Comparison of ENCODE assay signal across 16 cellular contexts in genomic region chr14:101719708-101720107, GRCh38. TPM values are rescaled to one million over a fixed set of nuclear protein-coding genes. Genes with fewer than 3 reads are reported as not detected.
DNase-seq lines count a peak whose midpoint lies in the region; ATAC-seq and TF ChIP-seq lines count a peak whose summit lies in the region.
"Had no signal": no experiment of that assay in that cellular context is flagged by ENCODE, and none has a peak within 500 bp of the region (broad histone marks: within the 10 kb centered on the region; RNA-seq: fewer than 3 reads in every experiment).

No MANE protein-coding gene starts in this region.

- H3K4me3 ChIP-seq in GM23338 (no peak overlapping the region), right cardiac atrium (ENCODE audit: low read length) (no peak overlapping the region), psoas muscle (no peak overlapping the region)
- H3K4me3 ChIP-seq: ascending aorta, PC-9 had no signal

- H3K9me3 Mint-ChIP-seq in GM23338 (peaks cover 4% of the 10 kb centered on the region), WTC11 (peaks cover 9% of the 10 kb centered on the region)

- H2AFZ ChIP-seq in GM23338 = peak overlapping the region; percentile 29; the same call in 1 of the 2 replicates
- H2AFZ ChIP-seq: PC-9 had no signal

- H3K4me1 ChIP-seq in GM23338 (ENCODE audit: insufficient read depth) (peaks cover 3% of the 10 kb centered on the region; the same call in 1 of the 2 replicates), right cardiac atrium (ENCODE audit: control insufficient read depth, insufficient read depth, low read length) (peaks cover 6% of the 10 kb centered on the region), psoas muscle (peaks cover 5% of the 10 kb centered on the region)
- H3K4me1 ChIP-seq: ascending aorta had no signal

- H4K20me1 ChIP-seq in GM23338 (replicated peaks; ENCODE audit: insufficient read depth) = no peaks in the 10 kb centered on the region

- peak; percentile 79 for ATAC-seq in GM23338
- peak; percentile 71 for ATAC-seq in WTC11
- ATAC-seq in right cardiac atrium = peak; percentile 65 to 78
- ATAC-seq in psoas muscle = no peak
- ATAC-seq in GM18520 (IDR thresholded peaks at IDR 0.05; ENCODE audit: unreplicated experiment) = no peak
- no peak for ATAC-seq in HG02981 (IDR thresholded peaks at IDR 0.05; ENCODE audit: unreplicated experiment)

- DNase-seq in GM23338 (ENCODE audit: low spot score) (peak; percentile 64), WTC11 (ENCODE audit: low spot score) (no peak), right cardiac atrium (peak; percentile 30 to 66 (median 65)), psoas muscle (peak in 1 of 2 donors; percentile 47), RPMI8226 (no peak)
- no peak for DNase-seq in stimulated activated CD8-positive, alpha-beta memory T cell treated with anti-CD3 and anti-CD28 coated beads, Interleukin-4, amount 100 ng/mL, for 48 hours
- DNase-seq: activated CD4-positive, alpha-beta T cell treated with anti-CD3 and anti-CD28 coated beads for 4 hours; GOT3; NCI-H1417 treated with DMSO at 0.1 percent for 48 hours; NCI-H510A treated with DMSO at 0.1 percent for 48 hours had no signal

- H3K4me2 ChIP-seq in GM23338 = 0 out of 2 replicates have a peak overlapping the region, but pooled peaks have one; percentile 27
- H3K4me2 ChIP-seq: PC-9 had no signal

- H3K27ac ChIP-seq in GM23338 (ENCODE audit: low read depth) (no peak overlapping the region), right cardiac atrium (ENCODE audit: low read length) (peak overlapping the region; percentile 66), psoas muscle (peak overlapping the region; percentile 21)
- H3K27ac ChIP-seq: ascending aorta, C4-2B, PC-9 had no signal

- no peaks in the 10 kb centered on the region for H3F3A ChIP-seq in GM23338 (replicated peaks; ENCODE audit: low read depth)

- no peaks in the 10 kb centered on the region for H3K9me2 ChIP-seq in GM23338 (ENCODE audit: insufficient read depth)

- TF ChIP-seq CTCF in GM23338 (conservative IDR thresholded peaks at IDR 0.05; ENCODE audit: low read depth in 2 of 2) (0 out of 4 replicates have a peak, but pooled peaks of 1 of the 2 experiments have one; percentile 22), WTC11 (IDR thresholded peaks at IDR 0.05) (no peak), psoas muscle (IDR thresholded peaks at IDR 0.05) (no peak)

- H3K36me3 ChIP-seq in GM23338 (ENCODE audit: insufficient read depth) (no peaks in the 10 kb centered on the region), psoas muscle (ENCODE audit: insufficient read depth in 1 of 2, low read depth in 1 of 2) (no peaks in the 10 kb centered on the region)
- H3K36me3 ChIP-seq: ascending aorta had no signal

- H3K79me2 ChIP-seq in GM23338 (replicated peaks; ENCODE audit: insufficient read depth) = no peaks in the 10 kb centered on the region

- WGBS in right cardiac atrium = 27% methylated on average over 8 of the region's 8 CpGs
- WGBS in psoas muscle, 3 donors = 36 to 50% (median 46%) methylated on average over 8 of the region's 8 CpGs

- CTCF ChIA-PET in WTC11 (lab: Charles Lee) = interaction anchor here (0.5 to 3.7 kb wide), 10 partner anchors 10 to 234 kb away, joined by 3 to 24 read pairs (median 4); no protein-coding TSS in a partner anchor

- POLR2A ChIA-PET in WTC11 (lab: Charles Lee) = interaction anchor here (0.9 kb wide), 1 partner anchor 90 kb away, joined by 3 read pairs; no protein-coding TSS in a partner anchor

- H3K27ac Mint-ChIP-seq in GM23338 = no peak overlapping the region
- H3K27ac Mint-ChIP-seq in WTC11 = no peak overlapping the region; the same call in 1 of the 2 replicates
- H3K27ac Mint-ChIP-seq: progenitor cell of endocrine pancreas had no signal

- H3K9me3 ChIP-seq in right cardiac atrium (ENCODE audit: control insufficient read depth, low read length) = no peaks in the 10 kb centered on the region
- no peaks in the 10 kb centered on the region for H3K9me3 ChIP-seq in psoas muscle
- H3K9me3 ChIP-seq: ascending aorta had no signal

- H3K27me3 ChIP-seq in GM23338 (ENCODE audit: insufficient read depth) (no peaks in the 10 kb centered on the region), right cardiac atrium (ENCODE audit: control insufficient read depth, insufficient read depth) (no peaks in the 10 kb centered on the region), psoas muscle (ENCODE audit: insufficient read depth in 3 of 3, low read length in 2 of 3) (no peaks in the 10 kb centered on the region)
- H3K27me3 ChIP-seq: ascending aorta had no signal

- H3K36me3 Mint-ChIP-seq in GM23338 (ENCODE audit: low read depth) (no peaks in the 10 kb centered on the region), WTC11 (peaks cover 3% of the 10 kb centered on the region; the same call in 1 of the 2 replicates)

- H3K4me1 Mint-ChIP-seq in GM23338 (peaks cover 27% of the 10 kb centered on the region), WTC11 (peaks cover 27% of the 10 kb centered on the region)

- H3K4me3 Mint-ChIP-seq in GM23338 (no peak overlapping the region), WTC11 (no peak overlapping the region)

- H3K27me3 Mint-ChIP-seq in GM23338 (ENCODE audit: insufficient read depth, low read depth, poor library complexity) = peaks cover 5% of the 10 kb centered on the region
- H3K27me3 Mint-ChIP-seq in WTC11 (ENCODE audit: low read depth) = no peaks in the 10 kb centered on the region

- intact Hi-C loops in right cardiac atrium (cut with DNase I) = loop anchor here in 1 of 4 donors (10.0 kb wide), 1 partner anchor 245 kb away; the partner anchor contains the start of gene DYNC1H1
- intact Hi-C loops in psoas muscle (cut with DNase I) = no loop called here

TF ChIP-seq in GM23338, 12 proteins besides CTCF, POLR2A, EP300 and RAD21 (continues in another document):
- no peak for TF ChIP-seq ZNF114 (CRISPR knock-in tag; IDR thresholded peaks at IDR 0.05)
- TF ChIP-seq, protein P1, sequence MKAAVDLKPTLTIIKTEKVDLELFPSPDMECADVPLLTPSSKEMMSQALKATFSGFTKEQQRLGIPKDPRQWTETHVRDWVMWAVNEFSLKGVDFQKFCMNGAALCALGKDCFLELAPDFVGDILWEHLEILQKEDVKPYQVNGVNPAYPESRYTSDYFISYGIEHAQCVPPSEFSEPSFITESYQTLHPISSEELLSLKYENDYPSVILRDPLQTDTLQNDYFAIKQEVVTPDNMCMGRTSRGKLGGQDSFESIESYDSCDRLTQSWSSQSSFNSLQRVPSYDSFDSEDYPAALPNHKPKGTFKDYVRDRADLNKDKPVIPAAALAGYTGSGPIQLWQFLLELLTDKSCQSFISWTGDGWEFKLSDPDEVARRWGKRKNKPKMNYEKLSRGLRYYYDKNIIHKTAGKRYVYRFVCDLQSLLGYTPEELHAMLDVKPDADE (IDR thresholded peaks at IDR 0.05) = no peak

TF ChIP-seq in WTC11, 78 proteins besides CTCF, POLR2A, EP300 and RAD21:
- TF ChIP-seq TP53 (CRISPR knock-in tag; IDR thresholded peaks at IDR 0.05) (no peak), MYBL2 (CRISPR knock-in tag; IDR thresholded peaks at IDR 0.05) (no peak), CREM (CRISPR knock-in tag; IDR thresholded peaks at IDR 0.05) (no peak), GABPB1 (CRISPR knock-in tag; IDR thresholded peaks at IDR 0.05) (no peak), ZNF232 (CRISPR knock-in tag; IDR thresholded peaks at IDR 0.05) (no peak)

RNA-seq across cellular contexts. Expression of gene PPP2R5C, which starts 41.8 kb away (rescaled TPM):
- 75.4 and 76.4 TPM in 2 replicates for total RNA-seq in GM23338 (2014; rRNA removed; shearing (Covaris generic))
- polyA plus RNA-seq in GM23338 (2016; fragmentation: Nextera tagmentation; extraction: Ambion mirVana) (75.3 and 79.7 TPM in 2 replicates), right cardiac atrium (100.0 TPM), psoas muscle (10 to 100 TPM; 18.2 to 63.4 (median 24.6) TPM)
- total RNA-seq in WTC11 (2021) (89.9 to 105 TPM (median 99.9 TPM) in 3 replicates), right cardiac atrium (100 to 1,000 TPM; 141 to 158 (median 146) TPM), psoas muscle (10 to 100 TPM; 53.1 to 76.6 (median 63.0) TPM)

Comparison
In these comparisons a context has a peak if more than half of its experiments do, and no peak if none do; other contexts are left out.
1. ATAC-seq: peak in GM23338 (single experiment), WTC11 (single experiment) and right cardiac atrium (2 of 2); none in psoas muscle (0 of 4), GM18520 (single experiment) and HG02981 (single experiment).
2. DNase-seq: peak in GM23338 (single experiment) and right cardiac atrium (3 of 3); none in WTC11 (single experiment), stimulated activated CD8-positive, alpha-beta memory T cell treated with anti-CD3 and anti-CD28 coated beads, Interleukin-4, amount 100 ng/mL, for 48 hours (single experiment) and RPMI8226 (single experiment).